16 cellular contexts compared by ENCODE assay signal in the genomic region with DNA sequence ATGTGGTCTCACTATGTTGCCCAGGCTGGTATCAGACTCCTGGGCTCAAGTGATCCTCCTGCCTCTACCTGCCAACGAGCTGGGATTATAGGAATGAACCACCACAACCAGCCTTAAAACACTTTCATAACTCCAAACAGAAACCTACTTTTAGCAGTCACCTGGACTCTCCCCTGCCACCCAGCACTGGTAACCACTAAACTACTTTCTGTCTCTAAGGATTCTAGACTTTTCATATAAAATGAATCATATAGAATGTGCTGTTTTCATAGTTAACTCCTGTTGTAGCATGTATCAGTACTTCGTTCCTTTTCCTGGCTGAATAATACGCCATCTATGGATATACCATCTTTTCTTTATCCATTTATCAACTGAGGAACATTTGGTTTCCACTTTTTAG. TPM values are rescaled to one million over a fixed set of nuclear protein-coding genes. Genes with fewer than 3 reads are reported as not detected.
A peak's percentile ranks its signal among the peaks of the same experiment; 100 is the strongest.
DNase-seq lines count a peak whose midpoint lies in the region; ATAC-seq and TF ChIP-seq lines count a peak whose summit lies in the region.
"Had no signal": no experiment of that assay in that cellular context is flagged by ENCODE, and none has a peak within 500 bp of the region (broad histone marks: within the 10 kb centered on the region; RNA-seq: fewer than 3 reads in every experiment).

No MANE protein-coding gene starts in this region.

- H3K4me3 Mint-ChIP-seq in activated T-cell treated with anti-CD3 and anti-CD28 coated beads, Interleukin-2, amount 50 U/mL, for 24 hours = no peak overlapping the region
- no peak overlapping the region for H3K4me3 Mint-ChIP-seq in Calu3 (ENCODE audit: low read depth, unreplicated experiment)
- no peak overlapping the region for H3K4me3 Mint-ChIP-seq in activated T-helper 1 cell treated with anti-CD3 and anti-CD28 coated beads, Interleukin-12 subunit alpha, Interleukin-12 subunit beta, Interleukin-2, Interleukin-4 antibody, amounts not matched to agents 30 ng/mL and 10 ng/mL and 1 ng/mL, durations not matched to agents 14 hours and 24 hours and 36 hours
- H3K4me3 Mint-ChIP-seq in stimulated activated memory B cell treated with anti-CD40 and anti-IgM and Interleukin-4, amounts not matched to agents 10 μg/mL and 1 μg/mL and 100 μg/mL, for 72 hours = no peak overlapping the region
- H3K4me3 Mint-ChIP-seq: CD4-positive, alpha-beta memory T cell had no signal

- BruUV-seq in Calu3 (replicated peaks; lab: Mats Ljungman, UMichigan) = no TSS peak

- H3K4me1 Mint-ChIP-seq in activated T-cell treated with anti-CD3 and anti-CD28 coated beads, Interleukin-2, amount 50 U/mL, for 24 hours (ENCODE audit: low read depth) = peaks cover 19% of the 10 kb centered on the region
- H3K4me1 Mint-ChIP-seq in Calu3 (ENCODE audit: low read depth, unreplicated experiment) = no peaks in the 10 kb centered on the region
- peaks cover 31% of the 10 kb centered on the region for H3K4me1 Mint-ChIP-seq in activated T-helper 1 cell treated with anti-CD3 and anti-CD28 coated beads, Interleukin-12 subunit alpha, Interleukin-12 subunit beta, Interleukin-2, Interleukin-4 antibody, amounts not matched to agents 30 ng/mL and 10 ng/mL and 1 ng/mL, durations not matched to agents 14 hours and 24 hours and 36 hours (ENCODE audit: low read depth)
- peaks cover 6% of the 10 kb centered on the region for H3K4me1 Mint-ChIP-seq in stimulated activated memory B cell treated with anti-CD40 and anti-IgM and Interleukin-4, amounts not matched to agents 10 μg/mL and 1 μg/mL and 100 μg/mL, for 72 hours

- peak overlapping the region; percentile 59 for H3K27ac Mint-ChIP-seq in activated T-cell treated with anti-CD3 and anti-CD28 coated beads, Interleukin-2, amount 50 U/mL, for 24 hours
- H3K27ac Mint-ChIP-seq in Calu3 (ENCODE audit: unreplicated experiment) = peak overlapping the region; percentile 42
- H3K27ac Mint-ChIP-seq in activated T-helper 1 cell treated with anti-CD3 and anti-CD28 coated beads, Interleukin-12 subunit alpha, Interleukin-12 subunit beta, Interleukin-2, Interleukin-4 antibody, amounts not matched to agents 30 ng/mL and 10 ng/mL and 1 ng/mL, durations not matched to agents 14 hours and 24 hours and 36 hours = peak overlapping the region; percentile 23
- peak overlapping the region; percentile 27 for H3K27ac Mint-ChIP-seq in stimulated activated memory B cell treated with anti-CD40 and anti-IgM and Interleukin-4, amounts not matched to agents 10 μg/mL and 1 μg/mL and 100 μg/mL, for 72 hours

- POLR2A ChIA-PET in HEK293T (lab: Yijun Ruan, JAX) = no interaction called here

- H3K27me3 Mint-ChIP-seq in activated T-cell treated with anti-CD3 and anti-CD28 coated beads, Interleukin-2, amount 50 U/mL, for 24 hours = no peaks in the 10 kb centered on the region
- no peaks in the 10 kb centered on the region for H3K27me3 Mint-ChIP-seq in Calu3 (ENCODE audit: unreplicated experiment)
- no peaks in the 10 kb centered on the region for H3K27me3 Mint-ChIP-seq in activated T-helper 1 cell treated with anti-CD3 and anti-CD28 coated beads, Interleukin-12 subunit alpha, Interleukin-12 subunit beta, Interleukin-2, Interleukin-4 antibody, amounts not matched to agents 30 ng/mL and 10 ng/mL and 1 ng/mL, durations not matched to agents 14 hours and 24 hours and 36 hours (ENCODE audit: insufficient read depth)
- H3K27me3 Mint-ChIP-seq in stimulated activated memory B cell treated with anti-CD40 and anti-IgM and Interleukin-4, amounts not matched to agents 10 μg/mL and 1 μg/mL and 100 μg/mL, for 72 hours = no peaks in the 10 kb centered on the region
- H3K27me3 Mint-ChIP-seq: CD4-positive, alpha-beta memory T cell had no signal

- DNase-seq in activated T-cell treated with anti-CD3 and anti-CD28 coated beads, Interleukin-2, amount 50 U/mL, for 24 hours = no peak
- DNase-seq in activated T-cell treated with anti-CD3 and anti-CD28 coated beads for 4 hours (no peak), Calu3 (no peak), HEK293T (ENCODE audit: extremely low spot score) (no peak), NCI-H2029 (lab: John Stamatoyannopoulos, UW) (no peak)
- DNase-seq in activated T-helper 1 cell treated with anti-CD3 and anti-CD28 coated beads, Interleukin-12 subunit alpha, Interleukin-12 subunit beta, Interleukin-2, Interleukin-4 antibody, amounts not matched to agents 30 ng/mL and 10 ng/mL and 1 ng/mL, durations not matched to agents 14 hours and 24 hours and 36 hours (ENCODE audit: low spot score) = no peak
- DNase-seq: CD4-positive, alpha-beta memory T cell; DMS79 treated with DMSO at 0.1 percent for 48 hours; H7; NCI-H1048; NCI-H1436 treated with DMSO at 0.1 percent for 48 hours; NCI-H2081; NCI-H510A; NCI-H774; RPMI8226 had no signal

- H3K36me3 Mint-ChIP-seq in activated T-cell treated with anti-CD3 and anti-CD28 coated beads, Interleukin-2, amount 50 U/mL, for 24 hours (ENCODE audit: low read depth) = peaks cover 76% of the 10 kb centered on the region
- peaks cover 52% of the 10 kb centered on the region for H3K36me3 Mint-ChIP-seq in Calu3 (ENCODE audit: insufficient read depth, unreplicated experiment)
- peaks cover 36% of the 10 kb centered on the region for H3K36me3 Mint-ChIP-seq in activated T-helper 1 cell treated with anti-CD3 and anti-CD28 coated beads, Interleukin-12 subunit alpha, Interleukin-12 subunit beta, Interleukin-2, Interleukin-4 antibody, amounts not matched to agents 30 ng/mL and 10 ng/mL and 1 ng/mL, durations not matched to agents 14 hours and 24 hours and 36 hours (ENCODE audit: low read depth)
- peaks cover 48% of the 10 kb centered on the region for H3K36me3 Mint-ChIP-seq in stimulated activated memory B cell treated with anti-CD40 and anti-IgM and Interleukin-4, amounts not matched to agents 10 μg/mL and 1 μg/mL and 100 μg/mL, for 72 hours

- H3K9me3 Mint-ChIP-seq in activated T-cell treated with anti-CD3 and anti-CD28 coated beads, Interleukin-2, amount 50 U/mL, for 24 hours = no peaks in the 10 kb centered on the region
- H3K9me3 Mint-ChIP-seq in Calu3 (ENCODE audit: low read depth, unreplicated experiment) = no peaks in the 10 kb centered on the region
- no peaks in the 10 kb centered on the region for H3K9me3 Mint-ChIP-seq in activated T-helper 1 cell treated with anti-CD3 and anti-CD28 coated beads, Interleukin-12 subunit alpha, Interleukin-12 subunit beta, Interleukin-2, Interleukin-4 antibody, amounts not matched to agents 30 ng/mL and 10 ng/mL and 1 ng/mL, durations not matched to agents 14 hours and 24 hours and 36 hours
- H3K9me3 Mint-ChIP-seq in stimulated activated memory B cell treated with anti-CD40 and anti-IgM and Interleukin-4, amounts not matched to agents 10 μg/mL and 1 μg/mL and 100 μg/mL, for 72 hours = no peaks in the 10 kb centered on the region

- TF ChIP-seq CTCF in Calu3 (IDR thresholded peaks at IDR 0.05; ENCODE audit: unreplicated experiment) = no peak

- CTCF ChIA-PET in Calu3 (lab: Charles Lee) (interaction anchor here (0.6 kb wide), 1 partner anchor 12 kb away, joined by 3 read pairs; no protein-coding TSS in a partner anchor), HEK293T (lab: Yijun Ruan, JAX) (no interaction called here)

- ATAC-seq in stimulated activated memory B cell treated with anti-CD40 and anti-IgM and Interleukin-4, amounts not matched to agents 10 μg/mL and 1 μg/mL and 100 μg/mL, for 72 hours = no peak

- intact Hi-C loops in Calu3 (cut with micrococcal nuclease; ENCODE audit: unreplicated experiment) = no loop called here
- intact Hi-C loops in activated T-helper 1 cell treated with anti-CD3 and anti-CD28 coated beads, Interleukin-12 subunit alpha, Interleukin-12 subunit beta, Interleukin-2, Interleukin-4 antibody, amounts not matched to agents 30 ng/mL and 10 ng/mL and 1 ng/mL, durations not matched to agents 14 hours and 24 hours and 36 hours (cut with micrococcal nuclease) = loop anchor here (5.0 kb wide), 1 partner anchor 61 kb away; a partner anchor contains a TSS

TF ChIP-seq in HEK293T, 16 proteins besides CTCF, POLR2A, EP300 and RAD21:
- TF ChIP-seq, protein P1, sequence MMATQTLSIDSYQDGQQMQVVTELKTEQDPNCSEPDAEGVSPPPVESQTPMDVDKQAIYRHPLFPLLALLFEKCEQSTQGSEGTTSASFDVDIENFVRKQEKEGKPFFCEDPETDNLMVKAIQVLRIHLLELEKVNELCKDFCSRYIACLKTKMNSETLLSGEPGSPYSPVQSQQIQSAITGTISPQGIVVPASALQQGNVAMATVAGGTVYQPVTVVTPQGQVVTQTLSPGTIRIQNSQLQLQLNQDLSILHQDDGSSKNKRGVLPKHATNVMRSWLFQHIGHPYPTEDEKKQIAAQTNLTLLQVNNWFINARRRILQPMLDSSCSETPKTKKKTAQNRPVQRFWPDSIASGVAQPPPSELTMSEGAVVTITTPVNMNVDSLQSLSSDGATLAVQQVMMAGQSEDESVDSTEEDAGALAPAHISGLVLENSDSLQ (IDR thresholded peaks at IDR 0.05) = no peak
- TF ChIP-seq TARDBP (IDR thresholded peaks at IDR 0.05) (no peak), HDGF (IDR thresholded peaks at IDR 0.05; ENCODE audit: borderline replicate concordance) (no peak), BHLHE40 (IDR thresholded peaks at IDR 0.05; ENCODE audit: borderline replicate concordance) (no peak), FOXA1 (IDR thresholded peaks at IDR 0.05) (no peak), NFRKB (IDR thresholded peaks at IDR 0.05) (no peak), SUZ12 (IDR thresholded peaks at IDR 0.05) (no peak)

RNA-seq across cellular contexts. Expression of a gene that starts 29.4 kb away (rescaled TPM):
- 45.9 and 53.4 TPM in 2 replicates for total RNA-seq in Calu3 (2022)
- 43.8 and 43.9 TPM in 2 replicates for total RNA-seq in activated T-helper 1 cell treated with anti-CD3 and anti-CD28 coated beads, Interleukin-12 subunit alpha, Interleukin-12 subunit beta, Interleukin-2, Interleukin-4 antibody, amounts not matched to agents 30 ng/mL and 10 ng/mL and 1 ng/mL, durations not matched to agents 14 hours and 24 hours and 36 hours

RNA-seq across cellular contexts. Expression of a gene that starts 58.5 kb away (rescaled TPM):
- 56.3 and 60.5 TPM in 2 replicates for total RNA-seq in Calu3 (2022)
- total RNA-seq in activated T-helper 1 cell treated with anti-CD3 and anti-CD28 coated beads, Interleukin-12 subunit alpha, Interleukin-12 subunit beta, Interleukin-2, Interleukin-4 antibody, amounts not matched to agents 30 ng/mL and 10 ng/mL and 1 ng/mL, durations not matched to agents 14 hours and 24 hours and 36 hours = 65.2 and 69.6 TPM in 2 replicates
